In genomic region chr18:13465126-13465446, GRCh38 we compare ENCODE assay signal across 9 cellular contexts.
A peak's percentile ranks its signal among the peaks of the same experiment; 100 is the strongest.
DNase-seq lines count a peak whose midpoint lies in the region; ATAC-seq and TF ChIP-seq lines count a peak whose summit lies in the region.
"Had no signal": no experiment of that assay in that cellular context is flagged by ENCODE, and none has a peak within 500 bp of the region (broad histone marks: within the 10 kb centered on the region; RNA-seq: fewer than 3 reads in every experiment).

No MANE protein-coding gene starts in this region.

- no peak overlapping the region for H2BK15ac ChIP-seq in neuronal stem cell (ENCODE audit: low read length)

- no peak overlapping the region for H3K9ac ChIP-seq in neuronal stem cell (ENCODE audit: low read depth, low read length, poor library complexity)

- intact Hi-C loops in activated CD4-positive, alpha-beta memory T cell treated with anti-CD3 and anti-CD28 coated beads for 36 hours (cut with micrococcal nuclease) = loop anchor here (1.0 to 10.0 kb wide), 4 partner anchors 26 to 250 kb away; partner anchors contain the start of gene LDLRAD4

- peak; percentile 17 for ATAC-seq in GM18861 (IDR thresholded peaks at IDR 0.05; ENCODE audit: unreplicated experiment)
- peak; percentile 24 for ATAC-seq in HG02588 (IDR thresholded peaks at IDR 0.05; ENCODE audit: unreplicated experiment)
- ATAC-seq in HG03139 (IDR thresholded peaks at IDR 0.05; ENCODE audit: unreplicated experiment) = no peak

- H3K36me3 Mint-ChIP-seq in activated CD4-positive, alpha-beta memory T cell treated with anti-CD3 and anti-CD28 coated beads for 36 hours = peaks cover 25% of the 10 kb centered on the region

- no peaks in the 10 kb centered on the region for H3K4me1 ChIP-seq in neuronal stem cell (ENCODE audit: control insufficient read depth in 2 of 2, insufficient read depth in 1 of 2, low read depth in 1 of 2, low read length in 2 of 2)

- H3K4me3 ChIP-seq in neuronal stem cell (ENCODE audit: low read length in 2 of 2) (no peak overlapping the region), WERI-Rb-1 (ENCODE audit: low read depth, low read length) (no peak overlapping the region)

- H3K9me3 ChIP-seq in neuronal stem cell (replicated peaks in 1 of 2; ENCODE audit: control insufficient read depth in 2 of 2, insufficient read depth in 1 of 2, low read depth in 1 of 2, low read length in 2 of 2) = no peaks in the 10 kb centered on the region
- H3K9me3 ChIP-seq in WERI-Rb-1 (ENCODE audit: severe bottlenecking) = no peaks in the 10 kb centered on the region

- no peak overlapping the region for H3K27ac ChIP-seq in neuronal stem cell (replicated peaks; ENCODE audit: low read length)
- no peak overlapping the region for H3K27ac ChIP-seq in WERI-Rb-1

- H3K27ac Mint-ChIP-seq in activated CD4-positive, alpha-beta memory T cell treated with anti-CD3 and anti-CD28 coated beads for 36 hours = peak overlapping the region; percentile 95

- POLR2A ChIA-PET in activated CD4-positive, alpha-beta memory T cell treated with anti-CD3 and anti-CD28 coated beads for 36 hours (lab: Charles Lee) = no interaction called here

- no peaks in the 10 kb centered on the region for H3K79me1 ChIP-seq in neuronal stem cell (ENCODE audit: low read depth, low read length)

- DNase-seq in activated CD4-positive, alpha-beta memory T cell treated with anti-CD3 and anti-CD28 coated beads for 36 hours = no peak
- no peak for DNase-seq in neuronal stem cell (ENCODE audit: low spot score)
- no peak for DNase-seq in dedifferentiated amniotic fluid mesenchymal stem cell (ENCODE audit: extremely low spot score)
- DNase-seq in NCI-H146 (lab: John Stamatoyannopoulos, UW) = no peak
- no peak for DNase-seq in WERI-Rb-1
- DNase-seq: NCI-H1092 treated with DMSO at 0.1 percent for 48 hours had no signal

- CTCF ChIA-PET in activated CD4-positive, alpha-beta memory T cell treated with anti-CD3 and anti-CD28 coated beads for 36 hours (lab: Charles Lee) = no interaction called here

- no peak for TF ChIP-seq CTCF in WERI-Rb-1 (IDR thresholded peaks at IDR 0.05; ENCODE audit: low read depth, low read length)

- no peak overlapping the region for H2BK12ac ChIP-seq in neuronal stem cell (ENCODE audit: low read length)

- H3K27me3 ChIP-seq in neuronal stem cell (ENCODE audit: control insufficient read depth in 3 of 3, insufficient read depth in 3 of 3, low read depth in 1 of 3, low read length in 3 of 3) (no peaks in the 10 kb centered on the region), WERI-Rb-1 (ENCODE audit: insufficient read depth, low read depth, severe bottlenecking) (no peaks in the 10 kb centered on the region)

- no peak overlapping the region for H3K14ac ChIP-seq in neuronal stem cell (ENCODE audit: low read length)

- peak overlapping the region; percentile 73 for H2AFZ ChIP-seq in neuronal stem cell (ENCODE audit: low read length)

- H2BK5ac ChIP-seq in neuronal stem cell (ENCODE audit: low read length) = no peak overlapping the region

- WGBS in neuronal stem cell (ENCODE audit: extremely low coverage in 2 of 2, insufficient read length in 2 of 2, insufficient replicate concordance in 1 of 2), 2 donors = no CpG with 5 or more reads among the region's 4 CpGs

- H2BK120ac ChIP-seq in neuronal stem cell (ENCODE audit: low read depth, low read length) = no peak overlapping the region

- H3K4me1 Mint-ChIP-seq in activated CD4-positive, alpha-beta memory T cell treated with anti-CD3 and anti-CD28 coated beads for 36 hours (ENCODE audit: low read depth) = peaks cover 57% of the 10 kb centered on the region

- H3K9me3 Mint-ChIP-seq in activated CD4-positive, alpha-beta memory T cell treated with anti-CD3 and anti-CD28 coated beads for 36 hours = peaks cover 13% of the 10 kb centered on the region

- no peak overlapping the region for H3K23ac ChIP-seq in neuronal stem cell (ENCODE audit: low read depth, low read length, poor library complexity)

- no peak overlapping the region for H4K91ac ChIP-seq in neuronal stem cell (ENCODE audit: low read depth, low read length, poor library complexity)

- H3K4me3 Mint-ChIP-seq in activated CD4-positive, alpha-beta memory T cell treated with anti-CD3 and anti-CD28 coated beads for 36 hours = peak overlapping the region; percentile 86

- H4K8ac ChIP-seq in neuronal stem cell (ENCODE audit: low read depth, low read length) = no peak overlapping the region

- H3K18ac ChIP-seq in neuronal stem cell (ENCODE audit: low read length) = no peak overlapping the region

- no peaks in the 10 kb centered on the region for H3K27me3 Mint-ChIP-seq in activated CD4-positive, alpha-beta memory T cell treated with anti-CD3 and anti-CD28 coated beads for 36 hours

- H2AK5ac ChIP-seq in neuronal stem cell (ENCODE audit: low read depth, low read length) = no peak overlapping the region

- no peak overlapping the region for H3K4me2 ChIP-seq in neuronal stem cell (ENCODE audit: insufficient read depth, low read length, poor library complexity, severe bottlenecking)

- no peak overlapping the region for H3K4ac ChIP-seq in neuronal stem cell (ENCODE audit: low read length)

- H3K36me3 ChIP-seq in neuronal stem cell (replicated peaks in 1 of 2; ENCODE audit: control insufficient read depth in 2 of 2, insufficient read depth in 2 of 2, low read length in 2 of 2) (no peaks in the 10 kb centered on the region), WERI-Rb-1 (no peaks in the 10 kb centered on the region)
